ENCODE assay signal across 17 cellular contexts in genomic region chr11:45431301-45432018, GRCh38.
DNase-seq lines count a peak whose midpoint lies in the region; ATAC-seq, FAIRE-seq and TF ChIP-seq lines count a peak whose summit lies in the region.
"Had no signal": no experiment of that assay in that cellular context is flagged by ENCODE, and none has a peak within 500 bp of the region (broad histone marks: within the 10 kb centered on the region; RNA-seq: fewer than 3 reads in every experiment).

No MANE protein-coding gene starts in this region.

- no peak overlapping the region for H2BK15ac ChIP-seq in H1 (ENCODE audit: low read length)

- TF ChIP-seq EP300 in H1 (IDR thresholded peaks at IDR 0.05; ENCODE audit: borderline replicate concordance in 1 of 2, low read depth in 2 of 2, low read length in 2 of 2) = no peak

- no peak overlapping the region for H3K14ac ChIP-seq in H1 (ENCODE audit: insufficient read length)

- no peaks in the 10 kb centered on the region for H3K9me3 Mint-ChIP-seq in neural progenitor cell
- H3K9me3 Mint-ChIP-seq: CD8-positive, alpha-beta T cell; H9 had no signal

- H3K27me3 ChIP-seq in liver (ENCODE audit: control insufficient read depth in 4 of 4, insufficient read depth in 4 of 4, low read length in 3 of 4) (no peaks in the 10 kb centered on the region), right lobe of liver (no peaks in the 10 kb centered on the region), H1 (replicated peaks in 1 of 4; ENCODE audit: control insufficient read depth in 3 of 4, extremely low read depth in 1 of 4, insufficient read depth in 3 of 4, low read length in 3 of 4) (no peaks in the 10 kb centered on the region), neural progenitor cell (peaks cover 6% of the 10 kb centered on the region)
- H3K27me3 ChIP-seq: BLaER1 treated with 17β-estradiol and CSF1 and Interleukin-3, amounts not matched to agents 10 nM and 100 nM had no signal

- peaks cover 38% of the 10 kb centered on the region for H3K4me1 Mint-ChIP-seq in neural progenitor cell
- H3K4me1 Mint-ChIP-seq: B cell, IgD-negative memory B cell had no signal

- peak; percentile 32 for FAIRE-seq in H1 (lab: Jason Lieb, UNC)
- FAIRE-seq: GM12878, HepG2 had no signal

- no peak overlapping the region for H3K4me3 Mint-ChIP-seq in neural progenitor cell
- H3K4me3 Mint-ChIP-seq: B cell; CD8-positive, alpha-beta T cell; H9; IgD-negative memory B cell had no signal

- H3K79me1 ChIP-seq in H1 (ENCODE audit: low read depth, low read length) = no peaks in the 10 kb centered on the region

- H3K9ac ChIP-seq in liver (ENCODE audit: low read depth in 1 of 2, low read length in 2 of 2) = no peak overlapping the region
- no peak overlapping the region for H3K9ac ChIP-seq in H1 (replicated peaks in 1 of 4; ENCODE audit: extremely low read depth in 1 of 4, low read depth in 3 of 4, low read length in 3 of 4)
- no peak overlapping the region for H3K9ac ChIP-seq in neural progenitor cell
- H3K9ac ChIP-seq: BLaER1 treated with 17β-estradiol and CSF1 and Interleukin-3, amounts not matched to agents 10 nM and 100 nM had no signal

- H3K4me2 ChIP-seq in H1 (ENCODE audit: insufficient read depth in 1 of 2, low read depth in 2 of 2, low read length in 2 of 2) = no peak overlapping the region
- H3K4me2 ChIP-seq in neural progenitor cell = no peak overlapping the region
- H3K4me2 ChIP-seq: BLaER1 treated with 17β-estradiol and CSF1 and Interleukin-3, amounts not matched to agents 10 nM and 100 nM had no signal

- H3K36me3 ChIP-seq in liver (ENCODE audit: control insufficient read depth in 4 of 4, insufficient read depth in 3 of 4, low read depth in 1 of 4, low read length in 3 of 4) (no peaks in the 10 kb centered on the region), right lobe of liver (no peaks in the 10 kb centered on the region), H1 (ENCODE audit: control insufficient read depth in 2 of 4, insufficient read depth in 4 of 4, low read length in 3 of 4) (no peaks in the 10 kb centered on the region), neural progenitor cell (no peaks in the 10 kb centered on the region)
- H3K36me3 ChIP-seq: BLaER1 treated with 17β-estradiol and CSF1 and Interleukin-3, amounts not matched to agents 10 nM and 100 nM had no signal

- H3K27me3 Mint-ChIP-seq in neural progenitor cell (ENCODE audit: insufficient read depth, low read depth) = peaks cover 16% of the 10 kb centered on the region

- H2BK20ac ChIP-seq in H1 (ENCODE audit: low read length) = no peak overlapping the region

- H3K23me2 ChIP-seq in H1 (ENCODE audit: low read depth, low read length) = no peaks in the 10 kb centered on the region

- H3F3A ChIP-seq in neural progenitor cell (ENCODE audit: low read depth) = no peaks in the 10 kb centered on the region

- H3K36me3 Mint-ChIP-seq in neural progenitor cell = no peaks in the 10 kb centered on the region
- H3K36me3 Mint-ChIP-seq: CD8-positive, alpha-beta T cell; IgD-negative memory B cell had no signal

- H3K27ac Mint-ChIP-seq in neural progenitor cell = peak overlapping the region; percentile 51
- H3K27ac Mint-ChIP-seq: B cell; CD8-positive, alpha-beta T cell; IgD-negative memory B cell had no signal

- 79% methylated on average over 11 of the region's 11 CpGs for WGBS in liver
- 74% methylated on average over 10 of the region's 11 CpGs for WGBS in right lobe of liver (ENCODE audit: insufficient coverage, low coverage, low lambda C conversion rate, missing lambda C conversion rate)
- 75% methylated on average over 11 of the region's 11 CpGs; no CpG with 5 or more reads in 1 of the 2 experiments for WGBS in H1 (ENCODE audit: extremely low coverage in 1 of 2, insufficient coverage in 1 of 2, insufficient read length in 1 of 2, insufficient replicate concordance in 2 of 2, low coverage in 1 of 2, low lambda C conversion rate in 2 of 2, missing lambda C conversion rate in 1 of 2), 2 experiments

- TF ChIP-seq CTCF in liver (IDR thresholded peaks at IDR 0.05; ENCODE audit: low read depth, low read length, missing input control) (no peak), right lobe of liver (IDR thresholded peaks at IDR 0.05) (no peak), H1 (IDR thresholded peaks at IDR 0.05; ENCODE audit: control extremely low read depth in 1 of 3, insufficient read depth in 1 of 3, low read depth in 1 of 3, low read length in 3 of 3) (no peak), neural progenitor cell (IDR thresholded peaks at IDR 0.05) (no peak)

- ATAC-seq in right lobe of liver = no peak
- ATAC-seq: CD8-positive, alpha-beta T cell; GM12878; HepG2 had no signal

- H3K4me3 ChIP-seq in liver (ENCODE audit: low read depth in 1 of 3, low read length in 3 of 3) (no peak overlapping the region), right lobe of liver (no peak overlapping the region), H1 (ENCODE audit: extremely low read depth in 1 of 4, insufficient read depth in 2 of 4, low read depth in 3 of 4, low read length in 4 of 4) (no peak overlapping the region), neural progenitor cell (no peak overlapping the region)
- H3K4me3 ChIP-seq: BLaER1 treated with 17β-estradiol and CSF1 and Interleukin-3, amounts not matched to agents 10 nM and 100 nM; GM12878 had no signal

- H4K8ac ChIP-seq in H1 (ENCODE audit: extremely low read depth, insufficient read depth, low read length) = no peak overlapping the region

- H2BK5ac ChIP-seq in H1 (ENCODE audit: low read depth, low read length) = peak overlapping the region; percentile 16; the same call in 1 of the 2 replicates

- no peak overlapping the region for H4K91ac ChIP-seq in H1 (replicated peaks; ENCODE audit: insufficient read length, low read length)

- H4K20me1 ChIP-seq in H1 (replicated peaks in 1 of 2; ENCODE audit: control insufficient read depth in 1 of 2, insufficient read depth in 2 of 2, low read length in 2 of 2) = no peaks in the 10 kb centered on the region
- no peaks in the 10 kb centered on the region for H4K20me1 ChIP-seq in neural progenitor cell (ENCODE audit: low read depth)
- H4K20me1 ChIP-seq: BLaER1 treated with 17β-estradiol and CSF1 and Interleukin-3, amounts not matched to agents 10 nM and 100 nM had no signal

- no peaks in the 10 kb centered on the region for H3K9me3 ChIP-seq in liver (ENCODE audit: control insufficient read depth in 4 of 4, low read length in 3 of 4)
- no peaks in the 10 kb centered on the region for H3K9me3 ChIP-seq in right lobe of liver
- no peaks in the 10 kb centered on the region for H3K9me3 ChIP-seq in H1 (ENCODE audit: insufficient read depth in 2 of 2, low read depth in 1 of 2, low read length in 1 of 2)
- no peaks in the 10 kb centered on the region for H3K9me3 ChIP-seq in neural progenitor cell (ENCODE audit: low read depth)
- H3K9me3 ChIP-seq: BLaER1 treated with 17β-estradiol and CSF1 and Interleukin-3, amounts not matched to agents 10 nM and 100 nM had no signal

- CTCF ChIA-PET in H1 (lab: Charles Lee; ENCODE audit: partially characterized antibody) = interaction anchor here (0.5 to 1.9 kb wide), 10 partner anchors 12 to 914 kb away, joined by 3 to 8 read pairs (median 3); no protein-coding TSS in a partner anchor

- no peak overlapping the region for H3K4ac ChIP-seq in H1 (replicated peaks; ENCODE audit: insufficient read length, low read depth, low read length)

- POLR2A ChIA-PET in H1 (lab: Charles Lee; ENCODE audit: partially characterized antibody) = interaction anchor here (0.6 kb wide), 1 partner anchor 10 kb away, joined by 3 read pairs; no protein-coding TSS in a partner anchor

- intact Hi-C loops in right lobe of liver (cut with DNase I) = no loop called here

- DNase-seq in right lobe of liver (no peak), H1 (ENCODE audit: low read depth in 1 of 2, low spot score in 2 of 2) (no peak), neural progenitor cell (ENCODE audit: low spot score) (no peak), retina (no peak), NCI-H2227 (lab: John Stamatoyannopoulos, UW; ENCODE audit: unreplicated experiment) (no peak), islet precursor cell (no peak)
- DNase-seq: Calu3; CD8-positive, alpha-beta T cell; DMS79 treated with DMSO at 0.1 percent for 48 hours; GOT3; H9 had no signal

- H2BK12ac ChIP-seq in H1 (ENCODE audit: low read depth, low read length) = 0 out of 2 replicates have a peak overlapping the region, but pooled peaks have one; percentile 50

- TF ChIP-seq POLR2A in right lobe of liver (IDR thresholded peaks at IDR 0.05) = no peak
- TF ChIP-seq POLR2A in H1 (IDR thresholded peaks at IDR 0.05; ENCODE audit: control extremely low read depth in 1 of 2, low read depth in 2 of 2, low read length in 2 of 2) = no peak

- H3K27ac ChIP-seq in liver (ENCODE audit: low read depth in 1 of 2, low read length in 2 of 2) (no peak overlapping the region), right lobe of liver (no peak overlapping the region), H1 (ENCODE audit: low read depth, low read length) (no peak overlapping the region), neural progenitor cell (no peak overlapping the region)
- H3K27ac ChIP-seq: BLaER1 treated with 17β-estradiol and CSF1 and Interleukin-3, amounts not matched to agents 10 nM and 100 nM had no signal

- no peak overlapping the region for H4K5ac ChIP-seq in H1 (ENCODE audit: insufficient read length, low read depth, low read length)

- H3K56ac ChIP-seq in H1 (replicated peaks; ENCODE audit: insufficient read length, low read depth, low read length) = no peak overlapping the region

- no peak overlapping the region for H3K23ac ChIP-seq in H1 (ENCODE audit: insufficient read length)

- H2AFZ ChIP-seq in H1 (ENCODE audit: low read length) (no peak overlapping the region; the same call in 1 of the 2 replicates), neural progenitor cell (replicated peaks) (no peak overlapping the region)

- no peaks in the 10 kb centered on the region for H3K79me2 ChIP-seq in H1 (ENCODE audit: control insufficient read depth in 1 of 2, insufficient read depth in 2 of 2, low read length in 2 of 2)
- no peaks in the 10 kb centered on the region for H3K79me2 ChIP-seq in neural progenitor cell (ENCODE audit: low read depth)

- H2AK5ac ChIP-seq in H1 (ENCODE audit: low read depth, low read length) = no peak overlapping the region

- H3K4me1 ChIP-seq in liver (ENCODE audit: control insufficient read depth in 4 of 4, insufficient read depth in 4 of 4, low read length in 3 of 4) (no peaks in the 10 kb centered on the region), right lobe of liver (no peaks in the 10 kb centered on the region), H1 (replicated peaks in 1 of 4; ENCODE audit: control insufficient read depth in 3 of 4, insufficient read depth in 4 of 4, low read length in 3 of 4) (peaks cover 0 to 8% (median 2%) of the 10 kb centered on the region in 4 experiments; a peak in 3 of 7 replicates), neural progenitor cell (no peaks in the 10 kb centered on the region)
- H3K4me1 ChIP-seq: BLaER1 treated with 17β-estradiol and CSF1 and Interleukin-3, amounts not matched to agents 10 nM and 100 nM had no signal

- TF ChIP-seq RAD21 in liver (IDR thresholded peaks at IDR 0.05) (no peak), H1 (IDR thresholded peaks at IDR 0.05 in 1 of 2, conservative IDR thresholded peaks at IDR 0.05 in 1 of 2; ENCODE audit: low read depth in 2 of 2, low read length in 2 of 2) (no peak)

- no peak overlapping the region for H2BK120ac ChIP-seq in H1 (replicated peaks; ENCODE audit: low read depth, low read length)

- H3K18ac ChIP-seq in H1 (ENCODE audit: extremely low read depth, low read length) = no peak overlapping the region

TF ChIP-seq in liver, 16 proteins besides CTCF, POLR2A, EP300 and RAD21 (continues in another document):
- no peak for TF ChIP-seq FOXA2 (IDR thresholded peaks at IDR 0.05)
